Comparison of ENCODE assay signal across 20 cellular contexts in genomic region chr6:117304446-117304845, GRCh38. TPM values are rescaled to one million over a fixed set of nuclear protein-coding genes. Genes with fewer than 3 reads are reported as not detected.
DNase-seq lines count a peak whose midpoint lies in the region; ATAC-seq and TF ChIP-seq lines count a peak whose summit lies in the region.
"Had no signal": no experiment of that assay in that cellular context is flagged by ENCODE, and none has a peak within 500 bp of the region (broad histone marks: within the 10 kb centered on the region; RNA-seq: fewer than 3 reads in every experiment).

No MANE protein-coding gene starts in this region.

- H3K4me3 ChIP-seq in psoas muscle, result no peak overlapping the region
- H3K4me3 ChIP-seq in naive thymus-derived CD4-positive, alpha-beta T cell (ENCODE audit: low read length), result no peak overlapping the region
- H3K4me3 ChIP-seq: A549, GM23248, HAP-1 had no signal

- H3K27ac Mint-ChIP-seq in naive thymus-derived CD4-positive, alpha-beta T cell, result no peak overlapping the region
- H3K27ac Mint-ChIP-seq: CD4-positive, alpha-beta T cell had no signal

- no peak overlapping the region for H3K4me3 Mint-ChIP-seq in naive thymus-derived CD4-positive, alpha-beta T cell
- H3K4me3 Mint-ChIP-seq: CD4-positive, alpha-beta T cell had no signal

- CTCF ChIA-PET in naive thymus-derived CD4-positive, alpha-beta T cell (lab: Charles Lee), result no interaction called here

- peak overlapping the region; percentile 88 for H3K27ac ChIP-seq in psoas muscle
- H3K27ac ChIP-seq in naive thymus-derived CD4-positive, alpha-beta T cell (ENCODE audit: low read depth, low read length), result no peak overlapping the region
- H3K27ac ChIP-seq: 22Rv1, A549, C4-2B, GM23248, HL-60, KMS-11 had no signal

- intact Hi-C loops in psoas muscle (cut with DNase I), result loop anchor here in 1 of 2 donors (5.0 kb wide), 1 partner anchor 37 kb away; the partner anchor contains the start of gene VGLL2
- intact Hi-C loops in naive thymus-derived CD4-positive, alpha-beta T cell (cut with micrococcal nuclease), result no loop called here

- WGBS in psoas muscle, 3 donors, result 87 to 100% (median 98%) methylated on average over 2 of the region's 2 CpGs

- DNase-seq in psoas muscle (no peak), T1000 (lab: John Stamatoyannopoulos, UW) (no peak), NCI-H526 treated with DMSO at 0.1 percent for 48 hours (lab: John Stamatoyannopoulos, UW) (no peak)
- DNase-seq in naive thymus-derived CD4-positive, alpha-beta T cell, result no peak
- DNase-seq: AML-193; CD4-positive, alpha-beta T cell; DMS79 treated with DMSO at 0.1 percent for 48 hours; GF-D8; GM23248 had no signal

- ATAC-seq in GM18519 (IDR thresholded peaks at IDR 0.05; ENCODE audit: low FRiP score, unreplicated experiment) (peak; percentile 43), GM21526 (IDR thresholded peaks at IDR 0.05; ENCODE audit: low FRiP score, unreplicated experiment) (peak; percentile 47), HG03442 (IDR thresholded peaks at IDR 0.05; ENCODE audit: unreplicated experiment) (peak; percentile 64), psoas muscle (no peak)
- ATAC-seq in naive thymus-derived CD4-positive, alpha-beta T cell, result no peak
- ATAC-seq: A549 had no signal

- peaks cover 0 to 2% (median 0%) of the 10 kb centered on the region in 11 donors for H3K9me3 Mint-ChIP-seq in naive thymus-derived CD4-positive, alpha-beta T cell
- H3K9me3 Mint-ChIP-seq: CD4-positive, alpha-beta T cell had no signal

- no peaks in the 10 kb centered on the region for H3K36me3 ChIP-seq in psoas muscle (ENCODE audit: insufficient read depth in 1 of 2, low read depth in 1 of 2)
- H3K36me3 ChIP-seq in naive thymus-derived CD4-positive, alpha-beta T cell (ENCODE audit: control insufficient read depth in 2 of 3, insufficient read depth in 3 of 3, low read length in 3 of 3), result no peaks in the 10 kb centered on the region
- H3K36me3 ChIP-seq: HAP-1 had no signal

- H3K9me3 ChIP-seq in psoas muscle, result no peaks in the 10 kb centered on the region
- no peaks in the 10 kb centered on the region for H3K9me3 ChIP-seq in naive thymus-derived CD4-positive, alpha-beta T cell (ENCODE audit: control insufficient read depth in 2 of 3, low read length in 3 of 3)
- H3K9me3 ChIP-seq: A549, HAP-1 had no signal

- H3K36me3 Mint-ChIP-seq in naive thymus-derived CD4-positive, alpha-beta T cell, result no peaks in the 10 kb centered on the region

- no peak for TF ChIP-seq CTCF in psoas muscle (IDR thresholded peaks at IDR 0.05)

- H3K27me3 ChIP-seq in psoas muscle (ENCODE audit: insufficient read depth in 3 of 3, low read length in 2 of 3), result no peaks in the 10 kb centered on the region
- H3K27me3 ChIP-seq in naive thymus-derived CD4-positive, alpha-beta T cell (ENCODE audit: control insufficient read depth in 2 of 2, insufficient read depth in 2 of 2, low read length in 2 of 2), result no peaks in the 10 kb centered on the region

- peaks cover 37% of the 10 kb centered on the region for H3K4me1 ChIP-seq in psoas muscle
- no peaks in the 10 kb centered on the region for H3K4me1 ChIP-seq in naive thymus-derived CD4-positive, alpha-beta T cell (ENCODE audit: control insufficient read depth in 2 of 2, insufficient read depth in 2 of 2, low read length in 2 of 2)
- H3K4me1 ChIP-seq: A549, HAP-1 had no signal

- POLR2A ChIA-PET in naive thymus-derived CD4-positive, alpha-beta T cell (lab: Charles Lee), result no interaction called here

- peaks cover 3 to 11% (median 7%) of the 10 kb centered on the region in 5 donors for H3K27me3 Mint-ChIP-seq in naive thymus-derived CD4-positive, alpha-beta T cell

- no peaks in the 10 kb centered on the region for H3K4me1 Mint-ChIP-seq in naive thymus-derived CD4-positive, alpha-beta T cell

RNA-seq across cellular contexts. Expression of gene VGLL2, which starts 39.1 kb away (rescaled TPM):
- total RNA-seq in psoas muscle, result 100 to 1,000 TPM in 1 of 4 donors, 10 to 100 TPM in 3; 60.2 to 108 (median 83.4) TPM
- polyA plus RNA-seq in psoas muscle, result 10 to 100 TPM; 13.1 to 88.1 (median 27.4) TPM
- not detected for total RNA-seq in naive thymus-derived CD4-positive, alpha-beta T cell
- polyA plus RNA-seq in naive thymus-derived CD4-positive, alpha-beta T cell, result not detected
- total RNA-seq: CD4-positive, alpha-beta T cell; GM23248; HT1080 had no signal
- polyA plus RNA-seq: A549, BJ, GM23248 had no signal

Comparison
In these comparisons a context has a peak if more than half of its experiments do, and no peak if none do; other contexts are left out.
1. ATAC-seq: peak in GM18519 (single experiment), GM21526 (single experiment) and HG03442 (single experiment); none in psoas muscle (0 of 4) and naive thymus-derived CD4-positive, alpha-beta T cell (single experiment).
2. RNA of gene VGLL2, which starts 39.1 kb away (total RNA-seq): 60.2 to 108 TPM in psoas muscle; not detected in naive thymus-derived CD4-positive, alpha-beta T cell; every median in the first group is over 10 times any median in the second.